ENCODE assay signal across 14 cellular contexts in genomic region chr14:75182820-75183219, GRCh38. TPM values are rescaled to one million over a fixed set of nuclear protein-coding genes. Genes with fewer than 3 reads are reported as not detected.
DNase-seq lines count a peak whose midpoint lies in the region; ATAC-seq and TF ChIP-seq lines count a peak whose summit lies in the region.
"Had no signal": no experiment of that assay in that cellular context is flagged by ENCODE, and none has a peak within 500 bp of the region (broad histone marks: within the 10 kb centered on the region; RNA-seq: fewer than 3 reads in every experiment).

No MANE protein-coding gene starts in this region.

- H3K9me3 ChIP-seq in thoracic aorta = no peaks in the 10 kb centered on the region

- peak overlapping the region; percentile 86 to 90 for H3K27ac ChIP-seq in thoracic aorta

- H3K27me3 Mint-ChIP-seq in HFFc6 (ENCODE audit: insufficient read depth) = peaks cover 4% of the 10 kb centered on the region

- no peaks in the 10 kb centered on the region for H3K9me3 Mint-ChIP-seq in HFFc6
- H3K9me3 Mint-ChIP-seq: memory B cell had no signal

- H3K4me1 ChIP-seq in thoracic aorta (ENCODE audit: control insufficient read depth in 1 of 2, low read depth in 2 of 2) = peaks cover 32 to 38% of the 10 kb centered on the region in 2 donors

- peak overlapping the region; percentile 56 for H3K4me3 Mint-ChIP-seq in HFFc6
- H3K4me3 Mint-ChIP-seq: activated CD8-positive, alpha-beta memory T cell treated with anti-CD3 and anti-CD28 coated beads, Interleukin-2, amount 10 ng/mL, durations not matched to agents 7 days and 5 days; memory B cell had no signal

- H3K27ac Mint-ChIP-seq in HFFc6 = peak overlapping the region; percentile 64
- H3K27ac Mint-ChIP-seq: activated CD8-positive, alpha-beta memory T cell treated with anti-CD3 and anti-CD28 coated beads, Interleukin-2, amount 10 ng/mL, durations not matched to agents 7 days and 5 days; memory B cell had no signal

- DNase-seq in HFFc6 (peak; percentile 65), astrocyte of the hippocampus (ENCODE audit: low read depth, low spot score) (peak; percentile 54), hepatic stellate cell (ENCODE audit: low spot score) (peak; percentile 57), thoracic aorta (ENCODE audit: low spot score) (no peak), inferior parietal cortex (ENCODE audit: extremely low spot score) (no peak)
- DNase-seq in stimulated activated CD4-positive, alpha-beta T cell treated with anti-CD3 and anti-CD28 coated beads, Interleukin-15, amount 100 ng/mL, for 24 hours = no peak
- DNase-seq: activated CD8-positive, alpha-beta memory T cell treated with anti-CD3 and anti-CD28 coated beads, Interleukin-2, amount 10 ng/mL, durations not matched to agents 7 days and 5 days; effector CD8-positive, alpha-beta T cell; GDM1; NCI-H1694; stimulated activated CD4-positive, alpha-beta T cell treated with anti-CD3 and anti-CD28 coated beads, Interleukin-2, amount 100 ng/mL, for 24 hours had no signal

- no peak overlapping the region for H3K4me3 ChIP-seq in thoracic aorta

- H3K4me1 Mint-ChIP-seq in HFFc6 (ENCODE audit: low read depth) = peaks cover 37% of the 10 kb centered on the region

- no peaks in the 10 kb centered on the region for H3K36me3 ChIP-seq in thoracic aorta

- no peaks in the 10 kb centered on the region for H3K27me3 ChIP-seq in thoracic aorta (replicated peaks; ENCODE audit: insufficient read depth)

- ATAC-seq in thoracic aorta (ENCODE audit: insufficient number of reproducible peaks, low FRiP score, low read depth) (peak; percentile 46), HG03342 (IDR thresholded peaks at IDR 0.05; ENCODE audit: unreplicated experiment) (no peak), GM21526 (IDR thresholded peaks at IDR 0.05; ENCODE audit: low FRiP score, unreplicated experiment) (no peak)
- ATAC-seq: activated CD8-positive, alpha-beta memory T cell treated with anti-CD3 and anti-CD28 coated beads, Interleukin-2, amount 10 ng/mL, durations not matched to agents 7 days and 5 days had no signal

- TF ChIP-seq CTCF in HFFc6 (IDR thresholded peaks at IDR 0.05) (no peak), thoracic aorta (IDR thresholded peaks at IDR 0.05) (no peak)

- no peaks in the 10 kb centered on the region for H3K36me3 Mint-ChIP-seq in HFFc6 (ENCODE audit: low read depth)
- H3K36me3 Mint-ChIP-seq: activated CD8-positive, alpha-beta memory T cell treated with anti-CD3 and anti-CD28 coated beads, Interleukin-2, amount 10 ng/mL, durations not matched to agents 7 days and 5 days; memory B cell had no signal

RNA-seq across cellular contexts. Expression of gene TMED10, which starts 6.4 kb away (rescaled TPM):
- 100 to 1,000 TPM; 370 to 494 (median 430) TPM for total RNA-seq in HFFc6 (2021; fragmentation: NEBNext Ultra II Directional; extraction: Animal tissue kit (Norgen Biotek cat#: 25700))
- 100 to 1,000 TPM; 258 to 342 TPM for total RNA-seq in thoracic aorta

RNA-seq across cellular contexts. Expression of gene NEK9, which starts 56.0 kb away (rescaled TPM):
- total RNA-seq in HFFc6 (2021; fragmentation: NEBNext Ultra II Directional; extraction: Animal tissue kit (Norgen Biotek cat#: 25700)) = 10 to 100 TPM; 67.6 to 79.4 (median 69.4) TPM
- 10 to 100 TPM; 51.3 to 65.3 TPM for total RNA-seq in thoracic aorta

Comparison
In these comparisons a context has a peak if more than half of its experiments do, and no peak if none do; other contexts are left out.
1. DNase-seq: peak in HFFc6 (single experiment), astrocyte of the hippocampus (single experiment) and hepatic stellate cell (single experiment); none in thoracic aorta (single experiment), inferior parietal cortex (single experiment) and stimulated activated CD4-positive, alpha-beta T cell treated with anti-CD3 and anti-CD28 coated beads, Interleukin-15, amount 100 ng/mL, for 24 hours (single experiment).